2 cellular contexts compared by ENCODE assay signal in the genomic region with DNA sequence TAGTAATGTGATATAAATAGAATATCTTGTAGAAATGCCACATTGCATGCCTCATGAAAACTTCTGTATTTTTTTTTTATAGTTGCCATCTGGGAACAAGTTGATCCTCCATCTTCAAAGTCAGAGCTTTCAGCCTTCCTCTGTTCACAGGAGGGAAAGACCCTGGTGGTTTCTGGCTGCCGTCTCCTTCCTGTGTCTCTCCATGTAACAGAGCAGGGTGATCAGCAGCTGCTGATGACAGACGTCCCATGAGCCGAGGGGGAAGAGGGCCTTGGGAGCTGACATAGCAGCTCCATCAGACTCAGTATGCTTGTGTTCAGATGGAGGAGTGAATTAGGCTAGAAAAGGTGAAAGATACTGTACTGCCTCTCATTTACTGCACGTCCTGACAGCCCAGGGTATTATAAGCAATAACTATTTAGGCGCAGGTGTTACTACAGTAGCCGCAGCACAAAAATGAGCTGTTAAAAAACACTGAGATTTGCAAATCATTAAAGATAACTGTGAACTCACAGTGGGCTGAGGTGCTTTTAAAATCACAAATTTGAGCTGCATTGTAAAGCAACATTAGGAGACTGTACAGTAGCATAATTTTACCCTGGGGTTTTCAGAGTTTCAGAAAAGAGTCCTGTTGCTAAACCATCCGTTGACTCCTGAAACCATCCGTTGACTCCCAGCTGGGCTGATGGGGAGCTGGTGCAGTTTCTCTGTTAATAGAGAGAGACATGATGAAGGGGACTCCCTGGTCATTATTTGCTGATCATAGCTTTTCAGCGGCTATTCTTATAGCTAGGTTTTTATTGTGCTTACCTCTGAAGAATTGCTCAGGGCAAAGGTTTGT.
TF ChIP-seq lines count a peak whose summit lies in the region.

No MANE protein-coding gene starts in this region.

TF ChIP-seq in WTC11, 78 proteins besides CTCF, POLR2A, EP300 and RAD21:
- TF ChIP-seq, protein P1, sequence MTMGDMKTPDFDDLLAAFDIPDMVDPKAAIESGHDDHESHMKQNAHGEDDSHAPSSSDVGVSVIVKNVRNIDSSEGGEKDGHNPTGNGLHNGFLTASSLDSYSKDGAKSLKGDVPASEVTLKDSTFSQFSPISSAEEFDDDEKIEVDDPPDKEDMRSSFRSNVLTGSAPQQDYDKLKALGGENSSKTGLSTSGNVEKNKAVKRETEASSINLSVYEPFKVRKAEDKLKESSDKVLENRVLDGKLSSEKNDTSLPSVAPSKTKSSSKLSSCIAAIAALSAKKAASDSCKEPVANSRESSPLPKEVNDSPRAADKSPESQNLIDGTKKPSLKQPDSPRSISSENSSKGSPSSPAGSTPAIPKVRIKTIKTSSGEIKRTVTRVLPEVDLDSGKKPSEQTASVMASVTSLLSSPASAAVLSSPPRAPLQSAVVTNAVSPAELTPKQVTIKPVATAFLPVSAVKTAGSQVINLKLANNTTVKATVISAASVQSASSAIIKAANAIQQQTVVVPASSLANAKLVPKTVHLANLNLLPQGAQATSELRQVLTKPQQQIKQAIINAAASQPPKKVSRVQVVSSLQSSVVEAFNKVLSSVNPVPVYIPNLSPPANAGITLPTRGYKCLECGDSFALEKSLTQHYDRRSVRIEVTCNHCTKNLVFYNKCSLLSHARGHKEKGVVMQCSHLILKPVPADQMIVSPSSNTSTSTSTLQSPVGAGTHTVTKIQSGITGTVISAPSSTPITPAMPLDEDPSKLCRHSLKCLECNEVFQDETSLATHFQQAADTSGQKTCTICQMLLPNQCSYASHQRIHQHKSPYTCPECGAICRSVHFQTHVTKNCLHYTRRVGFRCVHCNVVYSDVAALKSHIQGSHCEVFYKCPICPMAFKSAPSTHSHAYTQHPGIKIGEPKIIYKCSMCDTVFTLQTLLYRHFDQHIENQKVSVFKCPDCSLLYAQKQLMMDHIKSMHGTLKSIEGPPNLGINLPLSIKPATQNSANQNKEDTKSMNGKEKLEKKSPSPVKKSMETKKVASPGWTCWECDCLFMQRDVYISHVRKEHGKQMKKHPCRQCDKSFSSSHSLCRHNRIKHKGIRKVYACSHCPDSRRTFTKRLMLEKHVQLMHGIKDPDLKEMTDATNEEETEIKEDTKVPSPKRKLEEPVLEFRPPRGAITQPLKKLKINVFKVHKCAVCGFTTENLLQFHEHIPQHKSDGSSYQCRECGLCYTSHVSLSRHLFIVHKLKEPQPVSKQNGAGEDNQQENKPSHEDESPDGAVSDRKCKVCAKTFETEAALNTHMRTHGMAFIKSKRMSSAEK (CRISPR knock-in tag; IDR thresholded peaks at IDR 0.05; ENCODE audit: borderline replicate concordance), result no peak
- TF ChIP-seq CREM (CRISPR knock-in tag; IDR thresholded peaks at IDR 0.05), result no peak
- no peak for TF ChIP-seq RELA (CRISPR knock-in tag; IDR thresholded peaks at IDR 0.05; ENCODE audit: borderline replicate concordance)
- no peak for TF ChIP-seq ETV6 (CRISPR knock-in tag; IDR thresholded peaks at IDR 0.05)
- TF ChIP-seq ZNF121 (CRISPR knock-in tag; IDR thresholded peaks at IDR 0.05), result no peak
- TF ChIP-seq ATF6 (CRISPR knock-in tag; IDR thresholded peaks at IDR 0.05), result no peak
- no peak for TF ChIP-seq MXD4 (CRISPR knock-in tag; IDR thresholded peaks at IDR 0.05; ENCODE audit: borderline replicate concordance)
- TF ChIP-seq FOXP1 (CRISPR knock-in tag; IDR thresholded peaks at IDR 0.05; ENCODE audit: borderline replicate concordance), result no peak
- TF ChIP-seq ESRRA (CRISPR knock-in tag; IDR thresholded peaks at IDR 0.05; ENCODE audit: borderline replicate concordance), result no peak

TF ChIP-seq in SK-N-SH treated with all-trans-retinoic acid at 6 μM for 48 hours, 23 proteins besides CTCF, POLR2A, EP300 and RAD21 (continued from another document):
- no peak for TF ChIP-seq ZNF8 (CRISPR knock-in tag; IDR thresholded peaks at IDR 0.05)
- no peak for TF ChIP-seq TCF4 (CRISPR knock-in tag; IDR thresholded peaks at IDR 0.05; ENCODE audit: borderline replicate concordance)
- no peak for TF ChIP-seq BACH2 (CRISPR knock-in tag; IDR thresholded peaks at IDR 0.05; ENCODE audit: borderline replicate concordance)
- no peak for TF ChIP-seq PPARA (CRISPR knock-in tag; IDR thresholded peaks at IDR 0.05; ENCODE audit: borderline replicate concordance)
- TF ChIP-seq, protein P2, sequence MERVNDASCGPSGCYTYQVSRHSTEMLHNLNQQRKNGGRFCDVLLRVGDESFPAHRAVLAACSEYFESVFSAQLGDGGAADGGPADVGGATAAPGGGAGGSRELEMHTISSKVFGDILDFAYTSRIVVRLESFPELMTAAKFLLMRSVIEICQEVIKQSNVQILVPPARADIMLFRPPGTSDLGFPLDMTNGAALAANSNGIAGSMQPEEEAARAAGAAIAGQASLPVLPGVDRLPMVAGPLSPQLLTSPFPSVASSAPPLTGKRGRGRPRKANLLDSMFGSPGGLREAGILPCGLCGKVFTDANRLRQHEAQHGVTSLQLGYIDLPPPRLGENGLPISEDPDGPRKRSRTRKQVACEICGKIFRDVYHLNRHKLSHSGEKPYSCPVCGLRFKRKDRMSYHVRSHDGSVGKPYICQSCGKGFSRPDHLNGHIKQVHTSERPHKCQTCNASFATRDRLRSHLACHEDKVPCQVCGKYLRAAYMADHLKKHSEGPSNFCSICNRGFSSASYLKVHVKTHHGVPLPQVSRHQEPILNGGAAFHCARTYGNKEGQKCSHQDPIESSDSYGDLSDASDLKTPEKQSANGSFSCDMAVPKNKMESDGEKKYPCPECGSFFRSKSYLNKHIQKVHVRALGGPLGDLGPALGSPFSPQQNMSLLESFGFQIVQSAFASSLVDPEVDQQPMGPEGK (CRISPR knock-in tag; IDR thresholded peaks at IDR 0.05; ENCODE audit: borderline replicate concordance), result no peak
- TF ChIP-seq ZFP30 (CRISPR knock-in tag; IDR thresholded peaks at IDR 0.05), result no peak
TF ChIP-seq in SK-N-SH treated with all-trans-retinoic acid at 6 μM for 48 hours: peak in this region for 0.
